1 cellular context compared by ENCODE assay signal in the genomic region with DNA sequence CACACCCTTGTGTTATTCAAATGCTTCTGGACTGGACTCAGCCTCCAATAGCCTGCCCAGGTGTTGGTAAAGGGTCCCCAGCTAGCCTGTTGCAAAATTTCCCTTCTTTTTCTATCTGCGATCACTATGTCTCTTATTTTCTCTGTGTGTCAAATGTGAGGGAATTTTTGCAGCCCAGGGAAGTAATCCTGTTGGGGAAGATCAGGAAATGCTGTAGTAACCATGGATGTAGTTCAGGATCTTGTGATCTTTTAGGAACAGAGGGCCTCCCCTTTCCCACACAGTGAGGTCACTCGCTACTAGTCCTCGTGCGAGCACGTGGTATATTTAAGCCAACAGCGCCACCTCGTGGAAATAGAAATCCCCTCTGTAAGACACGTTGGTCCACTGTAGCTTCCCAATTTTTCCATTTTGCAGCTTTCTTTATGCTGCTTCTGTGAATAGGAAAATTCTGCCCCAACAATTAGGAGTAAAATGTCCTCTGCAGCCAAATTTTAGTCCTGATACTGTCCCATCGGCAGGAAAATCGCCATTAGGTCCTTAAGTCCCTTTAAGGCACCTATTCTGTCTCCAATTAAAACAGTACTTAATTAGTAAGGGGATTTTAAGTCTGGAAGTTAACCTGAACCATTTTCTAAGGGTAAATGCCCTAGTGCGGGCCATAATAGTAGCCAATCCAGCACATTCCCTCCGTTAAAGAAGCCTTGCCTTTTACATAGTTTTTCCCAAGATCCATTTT.
A peak's percentile ranks its signal among the peaks of the same experiment; 100 is the strongest.
TF ChIP-seq lines count a peak whose summit lies in the region.

No MANE protein-coding gene starts in this region.

TF ChIP-seq in HCT116, 20 proteins besides CTCF, POLR2A, EP300 and RAD21:
- TF ChIP-seq REST (IDR thresholded peaks at IDR 0.05; ENCODE audit: low read depth) = no peak
- TF ChIP-seq, protein P1, sequence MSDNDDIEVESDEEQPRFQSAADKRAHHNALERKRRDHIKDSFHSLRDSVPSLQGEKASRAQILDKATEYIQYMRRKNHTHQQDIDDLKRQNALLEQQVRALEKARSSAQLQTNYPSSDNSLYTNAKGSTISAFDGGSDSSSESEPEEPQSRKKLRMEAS (IDR thresholded peaks at IDR 0.05) = peak; percentile 95
- TF ChIP-seq JUND (IDR thresholded peaks at IDR 0.05) = no peak
- no peak for TF ChIP-seq SIN3A (IDR thresholded peaks at IDR 0.05; ENCODE audit: low read depth)
- TF ChIP-seq CBX3 (IDR thresholded peaks at IDR 0.05; ENCODE audit: low read depth) = 0 out of 2 replicates have a peak, but pooled peaks have one; percentile 48
